Comparison of ENCODE assay signal across 20 cellular contexts in the genomic region with DNA sequence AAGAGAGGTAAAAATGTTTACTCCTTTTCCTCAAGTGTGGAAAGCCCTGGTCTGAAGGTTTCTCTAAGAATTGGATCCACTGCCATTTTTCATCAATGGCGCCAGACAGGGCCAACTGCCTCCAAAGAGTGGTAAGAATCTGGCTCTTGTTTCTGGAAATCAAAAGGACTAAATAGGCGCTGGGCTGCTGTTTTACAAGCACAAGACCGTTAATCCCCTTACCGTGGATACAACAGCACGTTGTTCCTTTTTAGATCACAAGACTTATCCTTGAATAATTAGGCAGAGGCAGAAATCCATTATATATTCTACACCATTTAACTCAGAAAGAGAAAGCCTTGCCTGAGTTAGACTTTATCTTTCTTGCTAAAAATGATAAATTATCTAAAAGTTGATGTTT.
"Had no signal": no experiment of that assay in that cellular context is flagged by ENCODE, and none has a peak within 500 bp of the region (broad histone marks: within the 10 kb centered on the region; RNA-seq: fewer than 3 reads in every experiment).

No MANE protein-coding gene starts in this region.

- H3K27me3 ChIP-seq: esophagus muscularis mucosa, foreskin keratinocyte, neutrophil, sigmoid colon had no signal

- H3K27me3 Mint-ChIP-seq: progenitor cell of endocrine pancreas; stimulated activated naive CD8-positive, alpha-beta T cell treated with anti-CD3 and anti-CD28 coated beads, Interleukin-15, Interleukin-2, amounts not matched to agents 100 ng/mL and 50 ng/mL, for 24 hours had no signal

- H3K36me3 ChIP-seq: esophagus muscularis mucosa, lower lobe of right lung, neutrophil, pancreas, sigmoid colon, spleen, thoracic aorta, tibial nerve, upper lobe of left lung had no signal

- DNase-seq: dorsolateral prefrontal cortex; effector CD4-positive, alpha-beta T cell; foreskin keratinocyte; left ventricle myocardium superior; lower lobe of right lung; natural killer cell; pancreas; right cardiac atrium; sigmoid colon; spleen; stimulated activated CD4-positive, alpha-beta T cell treated with anti-CD3 and anti-CD28 coated beads, Interleukin-2, amount 100 ng/mL, for 48 hours; stimulated activated naive B cell treated with anti-CD40 and anti-IgM and Interleukin-4, amounts not matched to agents 10 μg/mL and 1 μg/mL and 100 μg/mL, for 72 hours; upper lobe of left lung had no signal

- H3K27ac Mint-ChIP-seq: memory B cell; progenitor cell of endocrine pancreas; stimulated activated naive B cell treated with anti-CD40 and anti-IgM and Interleukin-4, amounts not matched to agents 10 μg/mL and 1 μg/mL and 100 μg/mL, for 72 hours; stimulated activated naive CD8-positive, alpha-beta T cell treated with anti-CD3 and anti-CD28 coated beads, Interleukin-15, Interleukin-2, amounts not matched to agents 100 ng/mL and 50 ng/mL, for 24 hours had no signal

- H3K4me3 Mint-ChIP-seq: memory B cell; natural killer cell; stimulated activated naive B cell treated with anti-CD40 and anti-IgM and Interleukin-4, amounts not matched to agents 10 μg/mL and 1 μg/mL and 100 μg/mL, for 72 hours; stimulated activated naive CD8-positive, alpha-beta T cell treated with anti-CD3 and anti-CD28 coated beads, Interleukin-15, Interleukin-2, amounts not matched to agents 100 ng/mL and 50 ng/mL, for 24 hours had no signal

- H3K4me3 ChIP-seq: dorsolateral prefrontal cortex, esophagus muscularis mucosa, lower lobe of right lung, pancreas, sigmoid colon, spleen, thoracic aorta, tibial nerve, upper lobe of left lung had no signal

- H3K9me3 ChIP-seq: esophagus muscularis mucosa, lower lobe of right lung, neutrophil, pancreas, sigmoid colon, spleen, thoracic aorta, tibial nerve, upper lobe of left lung had no signal

- H3K4me1 ChIP-seq: esophagus muscularis mucosa, foreskin keratinocyte, lower lobe of right lung, pancreas, sigmoid colon, spleen, tibial nerve, upper lobe of left lung had no signal

- ATAC-seq: foreskin keratinocyte; left ventricle myocardium superior; lower lobe of right lung; pancreas; right cardiac atrium; stimulated activated naive B cell treated with anti-CD40 and anti-IgM and Interleukin-4, amounts not matched to agents 10 μg/mL and 1 μg/mL and 100 μg/mL, for 72 hours had no signal

- H3K9me3 Mint-ChIP-seq: natural killer cell; stimulated activated naive CD8-positive, alpha-beta T cell treated with anti-CD3 and anti-CD28 coated beads, Interleukin-15, Interleukin-2, amounts not matched to agents 100 ng/mL and 50 ng/mL, for 24 hours had no signal

- H3K4me1 Mint-ChIP-seq: memory B cell; stimulated activated naive B cell treated with anti-CD40 and anti-IgM and Interleukin-4, amounts not matched to agents 10 μg/mL and 1 μg/mL and 100 μg/mL, for 72 hours had no signal

- H3K36me3 Mint-ChIP-seq: natural killer cell had no signal
